8 cellular contexts compared by ENCODE assay signal in genomic region chr5:154937718-154938466, GRCh38. TPM values are rescaled to one million over a fixed set of nuclear protein-coding genes. Genes with fewer than 3 reads are reported as not detected.
A peak's percentile ranks its signal among the peaks of the same experiment; 100 is the strongest.
DNase-seq lines count a peak whose midpoint lies in the region; ATAC-seq and TF ChIP-seq lines count a peak whose summit lies in the region.

GEMIN5 (minus strand) TSS chr5:154938211; CDS start chr5:154938133, 78 bp downstream.

- H3K4me3 Mint-ChIP-seq in chondrocyte (ENCODE audit: unreplicated experiment): peak within 1 kb of the TSS; percentile 88

- no peaks in the 10 kb centered on the region for H3K27me3 ChIP-seq in kidney epithelial cell (ENCODE audit: control insufficient read depth, insufficient read depth, low read length)

- peaks cover 42% of the 10 kb centered on the region for H3K4me1 Mint-ChIP-seq in chondrocyte (ENCODE audit: low read depth)

- no peaks in the 10 kb centered on the region for H3K27me3 Mint-ChIP-seq in chondrocyte (ENCODE audit: low read depth)

- ATAC-seq in GM18907 (IDR thresholded peaks at IDR 0.05; ENCODE audit: unreplicated experiment) (peak; percentile 86), HG03139 (IDR thresholded peaks at IDR 0.05; ENCODE audit: unreplicated experiment) (peak; percentile 87)

- H3K4me3 ChIP-seq in AG09309 (ENCODE audit: control insufficient read depth, low read depth, low read length): peak within 1 kb of the TSS; percentile 69
- peak within 1 kb of the TSS; percentile 60 for H3K4me3 ChIP-seq in kidney epithelial cell (ENCODE audit: low read depth, low read length)

- DNase-seq in AG09309 (ENCODE audit: low read depth) (no peak), NCI-H226 (peak; percentile 89), chondrocyte (ENCODE audit: low spot score) (no peak), kidney epithelial cell (ENCODE audit: low read depth) (peak; percentile 38)
- DNase-seq in activated CD4-positive, alpha-beta T cell treated with anti-CD3 and anti-CD28 coated beads for 1 hour: peak; percentile 73
- DNase-seq in stimulated activated CD4-positive, alpha-beta T cell treated with anti-CD3 and anti-CD28 coated beads, Interleukin-15, amount 100 ng/mL, for 48 hours (ENCODE audit: low read depth in 2 of 2): peak; percentile 71 to 81

- peaks cover 2% of the 10 kb centered on the region for H3K36me3 ChIP-seq in kidney epithelial cell (ENCODE audit: control insufficient read depth, insufficient read depth, low read length)

- no peak for TF ChIP-seq CTCF in AG09309 (IDR thresholded peaks at IDR 0.05; ENCODE audit: control insufficient read depth, insufficient read depth, low read depth, low read length, missing control alignments)
- no peak for TF ChIP-seq CTCF in chondrocyte (IDR thresholded peaks at IDR 0.05)
- TF ChIP-seq CTCF in kidney epithelial cell (IDR thresholded peaks at IDR 0.05; ENCODE audit: insufficient read depth, low read length, poor library complexity, severe bottlenecking): no peak

- no peaks in the 10 kb centered on the region for H3K9me3 Mint-ChIP-seq in chondrocyte (ENCODE audit: low read depth)

- H3K27ac Mint-ChIP-seq in chondrocyte (ENCODE audit: unreplicated experiment): peak within 1 kb of the TSS; percentile 81

- H3K36me3 Mint-ChIP-seq in chondrocyte (ENCODE audit: low read depth): peaks cover 6% of the 10 kb centered on the region

RNA-seq across cellular contexts. Expression of gene GEMIN5, which starts in this region (rescaled TPM):
- 12.2 to 19.2 TPM (median 12.5 TPM) in 3 replicates for total RNA-seq in chondrocyte
- total RNA-seq in kidney epithelial cell: 14.7 and 16.3 TPM in 2 replicates

Comparison
In these comparisons a context has a peak if more than half of its experiments do, and no peak if none do; other contexts are left out.
1. DNase-seq: peak in NCI-H226 (single experiment), activated CD4-positive, alpha-beta T cell treated with anti-CD3 and anti-CD28 coated beads for 1 hour (single experiment), kidney epithelial cell (single experiment) and stimulated activated CD4-positive, alpha-beta T cell treated with anti-CD3 and anti-CD28 coated beads, Interleukin-15, amount 100 ng/mL, for 48 hours (2 of 2); none in AG09309 (single experiment) and chondrocyte (single experiment).